ENCODE assay signal across 19 cellular contexts in genomic region chr1:115461526-115461925, GRCh38.
"Had no signal": no experiment of that assay in that cellular context is flagged by ENCODE, and none has a peak within 500 bp of the region (broad histone marks: within the 10 kb centered on the region; RNA-seq: fewer than 3 reads in every experiment).

No MANE protein-coding gene starts in this region.

- H3K36me3 ChIP-seq: sigmoid colon, suprapubic skin had no signal

- H3K4me3 ChIP-seq: sigmoid colon, suprapubic skin had no signal

- H3K9me3 ChIP-seq: sigmoid colon, suprapubic skin had no signal

- H3K4me3 Mint-ChIP-seq: activated B cell treated with CpG ODN at 0.5 μM for 24 hours; activated CD4-positive, alpha-beta T cell treated with anti-CD3 and anti-CD28 coated beads, Interleukin-2, amount 10 ng/mL, durations not matched to agents 7 days and 5 days; activated naive CD4-positive, alpha-beta T cell treated with anti-CD3 and anti-CD28 coated beads, Interleukin-2, amount 10 ng/mL, durations not matched to agents 7 days and 5 days; activated T-helper 17 cell treated with anti-CD3 and anti-CD28 coated beads, Interleukin-2, amount 50 U/mL, for 72 hours; immature natural killer cell; natural killer cell treated with Interleukin-12 subunit alpha and Interleukin-12 subunit beta and Interleukin-15 and Interleukin-18, amount 100 ng/mL, for 72 hours had no signal

- DNase-seq: activated B cell treated with CpG ODN at 0.5 μM for 24 hours; activated CD4-positive, alpha-beta T cell treated with anti-CD3 and anti-CD28 coated beads, Interleukin-2, amount 10 ng/mL, durations not matched to agents 7 days and 5 days; activated naive CD4-positive, alpha-beta T cell treated with anti-CD3 and anti-CD28 coated beads, Interleukin-2, amount 10 ng/mL, durations not matched to agents 7 days and 5 days; activated T-cell treated with anti-CD3 and anti-CD28 coated beads for 4 hours; central memory CD4-positive, alpha-beta T cell; cortex of kidney; effector CD8-positive, alpha-beta T cell; glutamatergic neuron; immature natural killer cell; mammary epithelial cell; occipital lobe; sigmoid colon; stimulated activated CD4-positive, alpha-beta T cell treated with anti-CD3 and anti-CD28 coated beads, Interleukin-12 subunit alpha, Interleukin-12 subunit beta, amount 100 ng/mL, for 4 hours; stimulated activated CD4-positive, alpha-beta T cell treated with anti-CD3 and anti-CD28 coated beads, Interleukin-2, amount 100 ng/mL, for 48 hours; stimulated activated naive CD4-positive, alpha-beta T cell treated with Interleukin-2 at 50 U/mL for 16 hours had no signal

- ATAC-seq: activated T-helper 17 cell treated with anti-CD3 and anti-CD28 coated beads, Interleukin-2, amount 50 U/mL, for 72 hours had no signal

- H3K27me3 ChIP-seq: sigmoid colon, suprapubic skin had no signal

- H3K27ac Mint-ChIP-seq: activated B cell treated with CpG ODN at 0.5 μM for 24 hours; activated CD4-positive, alpha-beta T cell treated with anti-CD3 and anti-CD28 coated beads, Interleukin-2, amount 10 ng/mL, durations not matched to agents 7 days and 5 days; activated naive CD4-positive, alpha-beta T cell treated with anti-CD3 and anti-CD28 coated beads, Interleukin-2, amount 10 ng/mL, durations not matched to agents 7 days and 5 days; activated T-helper 17 cell treated with anti-CD3 and anti-CD28 coated beads, Interleukin-2, amount 50 U/mL, for 72 hours; immature natural killer cell; natural killer cell treated with Interleukin-12 subunit alpha and Interleukin-12 subunit beta and Interleukin-15 and Interleukin-18, amount 100 ng/mL, for 72 hours had no signal

- H3K4me1 ChIP-seq: suprapubic skin had no signal

- H3K36me3 Mint-ChIP-seq: activated naive CD4-positive, alpha-beta T cell treated with anti-CD3 and anti-CD28 coated beads, Interleukin-2, amount 10 ng/mL, durations not matched to agents 7 days and 5 days; immature natural killer cell; natural killer cell treated with Interleukin-12 subunit alpha and Interleukin-12 subunit beta and Interleukin-15 and Interleukin-18, amount 100 ng/mL, for 72 hours had no signal

- H3K27me3 Mint-ChIP-seq: activated B cell treated with CpG ODN at 0.5 μM for 24 hours; activated CD4-positive, alpha-beta T cell treated with anti-CD3 and anti-CD28 coated beads, Interleukin-2, amount 10 ng/mL, durations not matched to agents 7 days and 5 days; activated naive CD4-positive, alpha-beta T cell treated with anti-CD3 and anti-CD28 coated beads, Interleukin-2, amount 10 ng/mL, durations not matched to agents 7 days and 5 days; natural killer cell treated with Interleukin-12 subunit alpha and Interleukin-12 subunit beta and Interleukin-15 and Interleukin-18, amount 100 ng/mL, for 72 hours had no signal

- H3K27ac ChIP-seq: epithelial cell of prostate, sigmoid colon, suprapubic skin had no signal

- H3K4me1 Mint-ChIP-seq: activated B cell treated with CpG ODN at 0.5 μM for 24 hours; activated CD4-positive, alpha-beta T cell treated with anti-CD3 and anti-CD28 coated beads, Interleukin-2, amount 10 ng/mL, durations not matched to agents 7 days and 5 days; activated naive CD4-positive, alpha-beta T cell treated with anti-CD3 and anti-CD28 coated beads, Interleukin-2, amount 10 ng/mL, durations not matched to agents 7 days and 5 days; activated T-helper 17 cell treated with anti-CD3 and anti-CD28 coated beads, Interleukin-2, amount 50 U/mL, for 72 hours; immature natural killer cell had no signal

- H3K9me3 Mint-ChIP-seq: activated B cell treated with CpG ODN at 0.5 μM for 24 hours; activated CD4-positive, alpha-beta T cell treated with anti-CD3 and anti-CD28 coated beads, Interleukin-2, amount 10 ng/mL, durations not matched to agents 7 days and 5 days; activated naive CD4-positive, alpha-beta T cell treated with anti-CD3 and anti-CD28 coated beads, Interleukin-2, amount 10 ng/mL, durations not matched to agents 7 days and 5 days; activated T-helper 17 cell treated with anti-CD3 and anti-CD28 coated beads, Interleukin-2, amount 50 U/mL, for 72 hours; immature natural killer cell; natural killer cell treated with Interleukin-12 subunit alpha and Interleukin-12 subunit beta and Interleukin-15 and Interleukin-18, amount 100 ng/mL, for 72 hours had no signal
